22 cellular contexts compared by ENCODE assay signal in the genomic region with DNA sequence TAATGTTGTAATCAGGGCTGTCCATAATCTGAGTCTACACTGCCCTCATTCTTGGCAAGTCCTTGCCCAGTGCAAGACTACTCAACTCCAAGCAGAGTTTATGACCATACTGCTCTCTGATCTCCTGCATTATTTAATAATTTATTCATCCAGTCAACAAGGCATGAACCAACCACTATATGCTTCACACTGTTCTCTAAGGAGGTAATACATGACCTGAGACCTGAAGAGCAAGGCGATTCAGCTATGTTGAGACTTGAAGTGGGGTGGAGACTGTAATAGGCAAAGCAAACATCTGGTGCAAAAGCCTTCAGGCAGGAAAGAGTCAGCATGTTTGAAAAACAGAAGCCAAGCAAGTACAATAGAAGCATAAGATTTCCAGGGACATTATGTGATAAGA.
"Had no signal": no experiment of that assay in that cellular context is flagged by ENCODE, and none has a peak within 500 bp of the region (broad histone marks: within the 10 kb centered on the region; RNA-seq: fewer than 3 reads in every experiment).

No MANE protein-coding gene starts in this region.

- H3K4me1 Mint-ChIP-seq: activated T-helper 17 cell treated with anti-CD3 and anti-CD28 coated beads, Interleukin-2, amount 50 U/mL, for 72 hours; naive B cell; stimulated activated effector memory CD8-positive, alpha-beta T cell treated with anti-CD3 and anti-CD28 coated beads, Interleukin-12 subunit alpha, Interleukin-12 subunit beta, amount 100 ng/mL, for 72 hours; stimulated activated naive CD8-positive, alpha-beta T cell treated with anti-CD3 and anti-CD28 coated beads, Interleukin-15, amount 100 ng/mL, for 72 hours; WTC11 had no signal

- H3K36me3 Mint-ChIP-seq: activated naive CD8-positive, alpha-beta T cell; naive B cell; stimulated activated effector memory CD8-positive, alpha-beta T cell treated with anti-CD3 and anti-CD28 coated beads, Interleukin-12 subunit alpha, Interleukin-12 subunit beta, amount 100 ng/mL, for 72 hours; WTC11 had no signal

- H3K4me3 Mint-ChIP-seq: activated naive CD8-positive, alpha-beta T cell; activated T-cell treated with anti-CD3 and anti-CD28 coated beads, Interleukin-2, amount 50 U/mL, for 24 hours; activated T-helper 17 cell treated with anti-CD3 and anti-CD28 coated beads, Interleukin-2, amount 50 U/mL, for 72 hours; naive B cell; stimulated activated effector memory CD8-positive, alpha-beta T cell treated with anti-CD3 and anti-CD28 coated beads, Interleukin-12 subunit alpha, Interleukin-12 subunit beta, amount 100 ng/mL, for 72 hours; stimulated activated naive CD8-positive, alpha-beta T cell treated with anti-CD3 and anti-CD28 coated beads, Interleukin-15, amount 100 ng/mL, for 72 hours; T-helper 1 cell treated with Interleukin-12 subunit alpha and Interleukin-12 subunit beta and Interleukin-4 antibody, amounts not matched to agents 30 μg/mL and 1 μg/mL, for 36 hours; WTC11 had no signal

- H3K27ac ChIP-seq: adrenal gland, ascending aorta, brain microvascular endothelial cell, coronary artery, parathyroid adenoma, right lobe of liver, tibial artery had no signal

- H3K9me3 Mint-ChIP-seq: naive B cell, WTC11 had no signal

- ATAC-seq: activated T-helper 17 cell treated with anti-CD3 and anti-CD28 coated beads, Interleukin-2, amount 50 U/mL, for 72 hours; right lobe of liver; stimulated activated effector memory CD8-positive, alpha-beta T cell treated with anti-CD3 and anti-CD28 coated beads, Interleukin-12 subunit alpha, Interleukin-12 subunit beta, amount 100 ng/mL, for 72 hours; stimulated activated naive CD8-positive, alpha-beta T cell treated with anti-CD3 and anti-CD28 coated beads, Interleukin-15, amount 100 ng/mL, for 72 hours; WTC11 had no signal

- H3K9me3 ChIP-seq: adrenal gland, ascending aorta, right lobe of liver, tibial artery had no signal

- H3K27me3 ChIP-seq: adrenal gland, ascending aorta, brain microvascular endothelial cell, right lobe of liver, tibial artery had no signal

- H3K36me3 ChIP-seq: adrenal gland, ascending aorta, brain microvascular endothelial cell, right lobe of liver, tibial artery had no signal

- H3K27me3 Mint-ChIP-seq: activated naive CD8-positive, alpha-beta T cell; activated T-cell treated with anti-CD3 and anti-CD28 coated beads, Interleukin-2, amount 50 U/mL, for 24 hours; activated T-helper 17 cell treated with anti-CD3 and anti-CD28 coated beads, Interleukin-2, amount 50 U/mL, for 72 hours; naive B cell; stimulated activated naive CD8-positive, alpha-beta T cell treated with anti-CD3 and anti-CD28 coated beads, Interleukin-15, amount 100 ng/mL, for 72 hours had no signal

- H3K27ac Mint-ChIP-seq: activated naive CD8-positive, alpha-beta T cell; activated T-cell treated with anti-CD3 and anti-CD28 coated beads, Interleukin-2, amount 50 U/mL, for 24 hours; activated T-helper 17 cell treated with anti-CD3 and anti-CD28 coated beads, Interleukin-2, amount 50 U/mL, for 72 hours; naive B cell; stimulated activated effector memory CD8-positive, alpha-beta T cell treated with anti-CD3 and anti-CD28 coated beads, Interleukin-12 subunit alpha, Interleukin-12 subunit beta, amount 100 ng/mL, for 72 hours; stimulated activated naive CD8-positive, alpha-beta T cell treated with anti-CD3 and anti-CD28 coated beads, Interleukin-15, amount 100 ng/mL, for 72 hours; T-helper 1 cell treated with Interleukin-12 subunit alpha and Interleukin-12 subunit beta and Interleukin-4 antibody, amounts not matched to agents 30 μg/mL and 1 μg/mL, for 36 hours; WTC11 had no signal

- H2AFZ ChIP-seq: parathyroid adenoma had no signal

- H3K79me2 ChIP-seq: parathyroid adenoma had no signal

- H3K9ac ChIP-seq: parathyroid adenoma had no signal

- H3K4me1 ChIP-seq: adrenal gland, ascending aorta, parathyroid adenoma, right lobe of liver, tibial artery had no signal

- H3K4me3 ChIP-seq: adrenal gland, ascending aorta, coronary artery, right lobe of liver, skin epidermis, tibial artery had no signal

- DNase-seq: activated T-cell treated with anti-CD3 and anti-CD28 coated beads, Interleukin-2, amount 50 U/mL, for 24 hours; adrenal gland; brain microvascular endothelial cell; foreskin fibroblast; glutamatergic neuron; hippocampal formation; naive B cell; nucleus accumbens; right lobe of liver; stimulated activated CD4-positive, alpha-beta T cell treated with anti-CD3 and anti-CD28 coated beads, Interleukin-1b, Interleukin-23, amount 100 ng/mL, for 48 hours; stimulated activated naive CD8-positive, alpha-beta T cell treated with anti-CD3 and anti-CD28 coated beads, Interleukin-15, amount 100 ng/mL, for 72 hours; T1000; tibial artery had no signal
